In the genomic region with DNA sequence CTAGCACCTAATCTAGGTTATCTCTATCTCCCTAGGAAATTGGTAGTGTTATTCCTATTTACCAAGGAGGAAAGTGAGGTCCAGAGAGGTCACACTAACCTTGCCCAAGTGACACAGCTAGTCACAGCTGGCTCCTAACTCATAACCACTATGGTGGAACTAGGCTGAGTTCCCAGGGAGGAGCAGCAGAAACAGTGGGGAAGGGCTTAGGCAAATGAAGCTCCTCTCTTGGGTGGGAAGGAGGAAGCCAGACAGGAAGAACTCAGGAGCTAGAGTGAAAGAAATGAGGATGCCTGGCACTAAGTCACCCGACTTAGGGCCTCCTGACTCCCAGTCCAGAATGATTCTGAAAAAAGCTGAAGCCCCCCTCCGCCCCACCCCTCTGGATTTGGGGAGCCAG, we compare ENCODE assay signal across 30 cellular contexts. TPM values are rescaled to one million over a fixed set of nuclear protein-coding genes. Genes with fewer than 3 reads are reported as not detected.
DNase-seq lines count a peak whose midpoint lies in the region; ATAC-seq, FAIRE-seq and TF ChIP-seq lines count a peak whose summit lies in the region.
"Had no signal": no experiment of that assay in that cellular context is flagged by ENCODE, and none has a peak within 500 bp of the region (broad histone marks: within the 10 kb centered on the region; RNA-seq: fewer than 3 reads in every experiment).

No MANE protein-coding gene starts in this region.

- H3K56ac ChIP-seq in H9 (ENCODE audit: insufficient read length, low read depth, low read length), result no peak overlapping the region

- CTCF ChIA-PET in WTC11 (lab: Charles Lee), result interaction anchor here (0.6 to 5.8 kb wide), 12 partner anchors 10 to 187 kb away, joined by 3 to 56 read pairs (median 4); a partner anchor contains a TSS

- no peak overlapping the region for H3K9ac ChIP-seq in H9 (ENCODE audit: extremely low read depth, insufficient read length, low read length)

- H2BK5ac ChIP-seq in H9 (ENCODE audit: insufficient read length, low read length), result no peak overlapping the region

- H3K36me3 ChIP-seq in sigmoid colon (peaks cover 0 to 43% (median 3%) of the 10 kb centered on the region in 4 donors), Peyer's patch (peaks cover 0 to 48% (median 0%) of the 10 kb centered on the region in 3 donors), pancreas (peaks cover 0 to 26% (median 3%) of the 10 kb centered on the region in 3 donors)

- no peak for FAIRE-seq in pancreas (lab: Jason Lieb, UNC)
- FAIRE-seq: D721Med, RCC 7860, TTC549 had no signal

- no peak overlapping the region for H3K4me2 ChIP-seq in H9 (ENCODE audit: insufficient read depth, insufficient read length, low read length)

- no peak overlapping the region for H3K23ac ChIP-seq in H9 (ENCODE audit: insufficient read length, low read depth, low read length)

- no peaks in the 10 kb centered on the region for H3K9me3 ChIP-seq in H9 (ENCODE audit: control insufficient read depth, low read depth, low read length)
- H3K9me3 ChIP-seq in sigmoid colon, result no peaks in the 10 kb centered on the region
- no peaks in the 10 kb centered on the region for H3K9me3 ChIP-seq in Peyer's patch
- no peaks in the 10 kb centered on the region for H3K9me3 ChIP-seq in pancreas
- H3K9me3 ChIP-seq: ascending aorta, right lobe of liver, SJCRH30 had no signal

- H3K4me3 Mint-ChIP-seq in H9 (no peak overlapping the region), WTC11 (no peak overlapping the region)
- H3K4me3 Mint-ChIP-seq: activated CD8-positive, alpha-beta T cell treated with anti-CD3 and anti-CD28 coated beads, Interleukin-2, amount 10 ng/mL, durations not matched to agents 7 days and 5 days; activated naive CD4-positive, alpha-beta T cell treated with anti-CD3 and anti-CD28 coated beads for 36 hours; activated T-cell treated with anti-CD3 and anti-CD28 coated beads, Interleukin-2, amount 50 U/mL, for 24 hours; HFFc6; natural killer cell treated with Interleukin-12 subunit alpha and Interleukin-12 subunit beta and Interleukin-15 and Interleukin-18, amount 100 ng/mL, for 72 hours; stimulated activated naive CD8-positive, alpha-beta T cell treated with anti-CD3 and anti-CD28 coated beads, Interleukin-15, Interleukin-2, amounts not matched to agents 100 ng/mL and 50 ng/mL, for 24 hours had no signal

- no peaks in the 10 kb centered on the region for H3K79me2 ChIP-seq in H9 (ENCODE audit: insufficient read depth, low read length)

- no peak overlapping the region for H3K4ac ChIP-seq in H9 (ENCODE audit: low read depth, low read length)

- POLR2A ChIA-PET in WTC11 (lab: Charles Lee), result interaction anchor here (1.0 to 1.4 kb wide), 2 partner anchors 11 to 31 kb away, joined by 3 read pairs; no protein-coding TSS in a partner anchor

- H3K27me3 Mint-ChIP-seq in H9 (ENCODE audit: low read depth) (no peaks in the 10 kb centered on the region), WTC11 (ENCODE audit: low read depth) (no peaks in the 10 kb centered on the region; the same call in 1 of the 2 replicates)
- H3K27me3 Mint-ChIP-seq: activated T-cell treated with anti-CD3 and anti-CD28 coated beads, Interleukin-2, amount 50 U/mL, for 24 hours; natural killer cell treated with Interleukin-12 subunit alpha and Interleukin-12 subunit beta and Interleukin-15 and Interleukin-18, amount 100 ng/mL, for 72 hours; stimulated activated naive CD8-positive, alpha-beta T cell treated with anti-CD3 and anti-CD28 coated beads, Interleukin-15, Interleukin-2, amounts not matched to agents 100 ng/mL and 50 ng/mL, for 24 hours had no signal

- peaks cover 23% of the 10 kb centered on the region; the same call in 1 of the 2 replicates for H3K4me1 ChIP-seq in H9 (ENCODE audit: insufficient read depth, low read length)
- peaks cover 0 to 33% (median 22%) of the 10 kb centered on the region in 4 donors for H3K4me1 ChIP-seq in sigmoid colon
- no peaks in the 10 kb centered on the region for H3K4me1 ChIP-seq in Peyer's patch
- H3K4me1 ChIP-seq in pancreas, result no peaks in the 10 kb centered on the region
- H3K4me1 ChIP-seq: foreskin keratinocyte had no signal

- no peak overlapping the region for H2BK20ac ChIP-seq in H9 (ENCODE audit: low read depth, low read length, poor library complexity, severe bottlenecking)

- no CpG with 5 or more reads among the region's 2 CpGs for WGBS in H9 (ENCODE audit: extremely low coverage, insufficient read length, low lambda C conversion rate)
- WGBS in sigmoid colon, 2 donors, result 83 to 88% methylated on average over 2 of the region's 2 CpGs
- 87 to 97% methylated on average over 2 of the region's 2 CpGs for WGBS in pancreas, 2 donors

- no peak overlapping the region for H2AK5ac ChIP-seq in H9 (ENCODE audit: insufficient read length, low read length)

- TF ChIP-seq CTCF in H9 (conservative IDR thresholded peaks at IDR 0.05) (no peak), WTC11 (IDR thresholded peaks at IDR 0.05) (no peak), sigmoid colon (IDR thresholded peaks at IDR 0.05) (no peak), Peyer's patch (IDR thresholded peaks at IDR 0.05) (no peak), pancreas (IDR thresholded peaks at IDR 0.05) (no peak)

- H4K5ac ChIP-seq in H9 (ENCODE audit: insufficient read length, low read depth, low read length), result no peak overlapping the region

- H4K91ac ChIP-seq in H9 (ENCODE audit: insufficient read length, low read depth, low read length), result no peak overlapping the region

- TF ChIP-seq POLR2A in sigmoid colon (IDR thresholded peaks at IDR 0.05) (no peak), Peyer's patch (IDR thresholded peaks at IDR 0.05) (peak in 1 of 2 donors; percentile 5)

- no peak for TF ChIP-seq EP300 in sigmoid colon (IDR thresholded peaks at IDR 0.05)

- H4K20me1 ChIP-seq in H9 (ENCODE audit: control insufficient read depth, insufficient read depth, insufficient read length), result no peaks in the 10 kb centered on the region

- H3K9me3 Mint-ChIP-seq in H9, result no peaks in the 10 kb centered on the region
- H3K9me3 Mint-ChIP-seq in WTC11, result no peaks in the 10 kb centered on the region
- H3K9me3 Mint-ChIP-seq: activated naive CD4-positive, alpha-beta T cell treated with anti-CD3 and anti-CD28 coated beads for 36 hours; activated T-cell treated with anti-CD3 and anti-CD28 coated beads, Interleukin-2, amount 50 U/mL, for 24 hours; HFFc6; natural killer cell treated with Interleukin-12 subunit alpha and Interleukin-12 subunit beta and Interleukin-15 and Interleukin-18, amount 100 ng/mL, for 72 hours; stimulated activated naive CD8-positive, alpha-beta T cell treated with anti-CD3 and anti-CD28 coated beads, Interleukin-15, Interleukin-2, amounts not matched to agents 100 ng/mL and 50 ng/mL, for 24 hours had no signal

- H3K27ac ChIP-seq in H9 (ENCODE audit: insufficient read length, low read depth, low read length) (no peak overlapping the region), sigmoid colon (no peak overlapping the region), Peyer's patch (no peak overlapping the region), pancreas (peak overlapping the region in 1 of 4 donors; percentile 22)
- H3K27ac ChIP-seq: ascending aorta, foreskin keratinocyte, right lobe of liver, SJCRH30 had no signal

- intact Hi-C loops in sigmoid colon (cut with DNase I) (loop anchor here (5.0 kb wide), 1 partner anchor 59 kb away; a partner anchor contains a TSS), pancreas (cut with DNase I) (no loop called here)

- no peak overlapping the region for H2BK12ac ChIP-seq in H9 (ENCODE audit: insufficient read length, low read depth, low read length)

- no peak overlapping the region for H2BK15ac ChIP-seq in H9 (ENCODE audit: low read depth, low read length)

- H3K4me3 ChIP-seq in sigmoid colon (no peak overlapping the region), Peyer's patch (no peak overlapping the region), pancreas (no peak overlapping the region)
- H3K4me3 ChIP-seq: ascending aorta, right lobe of liver, SJCRH30 had no signal

- no peak overlapping the region for H3K14ac ChIP-seq in H9 (ENCODE audit: insufficient read depth, low read length)

- no peak overlapping the region for H2AFZ ChIP-seq in H9 (ENCODE audit: low read length)

- no peak overlapping the region for H2BK120ac ChIP-seq in H9 (ENCODE audit: low read depth, low read length, poor library complexity, severe bottlenecking)

- peak; percentile 22 for ATAC-seq in WTC11
- ATAC-seq in pancreas, result no peak
- ATAC-seq: foreskin keratinocyte; left ventricle myocardium superior; natural killer cell treated with Interleukin-12 subunit alpha and Interleukin-12 subunit beta and Interleukin-15 and Interleukin-18, amount 100 ng/mL, for 72 hours; right lobe of liver had no signal

- peaks cover 19 to 38% (median 34%) of the 10 kb centered on the region in 3 experiments for H3K36me3 Mint-ChIP-seq in H9 (ENCODE audit: insufficient read depth in 1 of 3, low read depth in 3 of 3)
- peaks cover 40% of the 10 kb centered on the region for H3K36me3 Mint-ChIP-seq in WTC11

- peak overlapping the region; percentile 54 to 86 (median 85) for H3K27ac Mint-ChIP-seq in H9
- H3K27ac Mint-ChIP-seq in WTC11, result peak overlapping the region; percentile 81
- H3K27ac Mint-ChIP-seq: activated naive CD4-positive, alpha-beta T cell treated with anti-CD3 and anti-CD28 coated beads for 36 hours; HFFc6; natural killer cell treated with Interleukin-12 subunit alpha and Interleukin-12 subunit beta and Interleukin-15 and Interleukin-18, amount 100 ng/mL, for 72 hours had no signal

- H3K79me1 ChIP-seq in H9 (ENCODE audit: insufficient read depth, low read depth, low read length, poor library complexity, severe bottlenecking), result no peaks in the 10 kb centered on the region

- H4K8ac ChIP-seq in H9 (replicated peaks; ENCODE audit: insufficient read length, low read depth, low read length), result no peak overlapping the region

- H3K4me1 Mint-ChIP-seq in H9 (peaks cover 45 to 48% of the 10 kb centered on the region in 2 experiments), WTC11 (peaks cover 52% of the 10 kb centered on the region)

- H3K23me2 ChIP-seq in H9 (ENCODE audit: insufficient read length, low read depth, low read length, poor library complexity, severe bottlenecking), result no peaks in the 10 kb centered on the region

- no peak overlapping the region for H3K18ac ChIP-seq in H9 (ENCODE audit: insufficient read length, low read depth, low read length)

- DNase-seq in H9 (no peak), WTC11 (ENCODE audit: low spot score) (no peak), epidermal melanocyte (ENCODE audit: insufficient read length, low spot score) (peak; percentile 1), sigmoid colon (peak; percentile 28), NCI-H1048 (lab: John Stamatoyannopoulos, UW) (no peak), Peyer's patch (no peak), NCI-H1930 (lab: John Stamatoyannopoulos, UW) (no peak), pancreas (no peak)
- DNase-seq: activated CD4-positive, CD25-positive, alpha-beta regulatory T cell treated with anti-CD3 and anti-CD28 coated beads, Interleukin-2, amount 50 U/mL, for 72 hours; activated CD8-positive, alpha-beta T cell treated with anti-CD3 and anti-CD28 coated beads, Interleukin-2, amount 10 ng/mL, durations not matched to agents 7 days and 5 days; activated naive CD4-positive, alpha-beta T cell treated with anti-CD3 and anti-CD28 coated beads for 36 hours; activated T-cell treated with anti-CD3 and anti-CD28 coated beads, Interleukin-2, amount 50 U/mL, for 24 hours; cerebellar nuclear complex; EL; foreskin keratinocyte; HFFc6; KBM-7; left ventricle myocardium superior; NCI-H1436 treated with DMSO at 0.1 percent for 48 hours; NCI-H2171 treated with DMSO at 0.1 percent for 48 hours; NCI-H524; SJCRH30; trophoblast cell had no signal

- no peak overlapping the region for H3T11ph ChIP-seq in H9 (ENCODE audit: low read length)

- H3K27me3 ChIP-seq in H9 (ENCODE audit: insufficient read depth, low read length) (no peaks in the 10 kb centered on the region), sigmoid colon (no peaks in the 10 kb centered on the region), Peyer's patch (no peaks in the 10 kb centered on the region), pancreas (no peaks in the 10 kb centered on the region)
- H3K27me3 ChIP-seq: ascending aorta, foreskin keratinocyte, right lobe of liver, SJCRH30 had no signal

RNA-seq across cellular contexts. Expression of a gene that starts 34.5 kb away (rescaled TPM):
- total RNA-seq in H9 (2021) (102 and 103 TPM in 2 replicates), WTC11 (2021) (102 to 107 TPM (median 104 TPM) in 3 replicates), sigmoid colon (10 to 100 TPM; 60.1 to 81.3 (median 76.9) TPM), Peyer's patch (100 to 1,000 TPM in 2 of 4 donors, 10 to 100 TPM in 2; 55.7 to 308 (median 109) TPM), pancreas (10 to 100 TPM; 27.9 to 39.2 (median 29.7) TPM)
- polyA plus RNA-seq in sigmoid colon (10 to 100 TPM; 70.5 to 75.4 (median 73.9) TPM), pancreas (10 to 100 TPM; 38.5 to 63.3 TPM)

RNA-seq across cellular contexts. Expression of a gene that starts 34.8 kb away (rescaled TPM):
- total RNA-seq in H9 (2021) (34.4 and 36.1 TPM in 2 replicates), WTC11 (2021) (22.7 to 28.5 TPM (median 26.8 TPM) in 3 replicates), sigmoid colon (10 to 100 TPM; 30.6 to 42.7 (median 34.1) TPM), Peyer's patch (10 to 100 TPM; 49.0 to 84.7 (median 65.1) TPM), pancreas (10 to 100 TPM; 16.7 to 21.9 (median 19.2) TPM)
- polyA plus RNA-seq in sigmoid colon (10 to 100 TPM; 12.6 to 17.8 (median 16.6) TPM), pancreas (10 to 100 TPM in 1 of 2 donors, 1 to 10 TPM in 1; 6.9 to 12.5 TPM)

RNA-seq across cellular contexts. Expression of a gene that starts 59.0 kb away (rescaled TPM):
- total RNA-seq in H9 (2021) (8.0 and 8.1 TPM in 2 replicates), WTC11 (2021) (14.0 to 17.9 TPM (median 16.7 TPM) in 3 replicates), sigmoid colon (10 to 100 TPM; 22.9 to 59.9 (median 25.4) TPM), Peyer's patch (10 to 100 TPM; 26.4 to 73.9 (median 64.8) TPM), pancreas (10 to 100 TPM in 1 of 6 donors, 1 to 10 TPM in 5; 3.2 to 12.4 (median 4.3) TPM)
- polyA plus RNA-seq in sigmoid colon (10 to 100 TPM; 60.7 to 75.1 (median 66.6) TPM), pancreas (10 to 100 TPM; 14.8 to 17.1 TPM)

Comparison
In these comparisons a context has a peak if more than half of its experiments do, and no peak if none do; other contexts are left out.
1. DNase-seq: peak in epidermal melanocyte (single experiment) and sigmoid colon (single experiment); none in H9 (single experiment), WTC11 (single experiment), NCI-H1048 (single experiment), Peyer's patch (0 of 3), NCI-H1930 (0 of 2) and pancreas (0 of 6).